Comparison of ENCODE assay signal across 30 cellular contexts in the genomic region with DNA sequence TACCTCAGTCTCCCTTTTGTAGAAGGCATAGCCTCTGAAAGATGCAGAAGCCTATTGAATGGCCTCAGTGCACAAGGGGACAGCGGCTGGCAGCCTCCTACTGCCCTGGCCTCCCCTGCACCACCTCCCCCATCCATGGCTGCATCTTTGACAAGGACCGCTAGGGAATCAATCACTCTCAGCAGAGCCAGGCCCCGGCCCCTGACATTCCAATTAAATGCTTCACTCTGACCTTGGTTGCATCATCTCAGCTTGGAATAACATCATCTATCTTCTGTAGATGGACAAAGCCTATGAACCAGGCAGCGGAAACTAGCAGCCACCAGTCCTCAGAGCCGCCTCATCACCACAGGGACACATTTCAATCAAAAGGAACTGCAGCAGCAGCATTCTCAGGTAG. TPM values are rescaled to one million over a fixed set of nuclear protein-coding genes. Genes with fewer than 3 reads are reported as not detected.
A peak's percentile ranks its signal among the peaks of the same experiment; 100 is the strongest.
DNase-seq lines count a peak whose midpoint lies in the region; ATAC-seq, FAIRE-seq and TF ChIP-seq lines count a peak whose summit lies in the region.
"Had no signal": no experiment of that assay in that cellular context is flagged by ENCODE, and none has a peak within 500 bp of the region (broad histone marks: within the 10 kb centered on the region; RNA-seq: fewer than 3 reads in every experiment).

No MANE protein-coding gene starts in this region.

- no peak overlapping the region for H2AFZ ChIP-seq in K562 (ENCODE audit: low read depth, low read length)

- TF ChIP-seq POLR2A in K562 (conservative IDR thresholded peaks at IDR 0.05), result no peak

- peaks cover 0 to 9% of the 10 kb centered on the region in 2 experiments; a peak in 2 of 5 replicates for H3K27me3 ChIP-seq in K562 (ENCODE audit: control insufficient read depth in 2 of 2, insufficient read depth in 2 of 2, low read length in 2 of 2)

- intact Hi-C loops in K562 (cut with micrococcal nuclease), result no loop called here

- in situ Hi-C loops in K562 (cut with MboI), result no loop called here

- H3K36me3 ChIP-seq in K562 (ENCODE audit: control insufficient read depth, insufficient read depth, low read length) (no peaks in the 10 kb centered on the region), mesodermal cell (ENCODE audit: control insufficient read depth, insufficient read depth, low read length) (no peaks in the 10 kb centered on the region)
- H3K36me3 ChIP-seq: heart left ventricle, left ventricle myocardium inferior, thoracic aorta had no signal

- WGBS in K562 (ENCODE audit: insufficient coverage, low coverage, missing lambda C conversion rate), result 0% methylated on average over 5 of the region's 5 CpGs
- 41 to 62% methylated on average over 4 to 5 of the region's 5 CpGs for WGBS in mesodermal cell (ENCODE audit: insufficient coverage in 2 of 2), 2 experiments

- H3K9me3 ChIP-seq in K562 (replicated peaks; ENCODE audit: control insufficient read depth, insufficient read depth, low read depth, low read length), result no peaks in the 10 kb centered on the region
- no peaks in the 10 kb centered on the region for H3K9me3 ChIP-seq in mesodermal cell (ENCODE audit: control insufficient read depth, low read length)
- H3K9me3 ChIP-seq: heart left ventricle, left ventricle myocardium inferior, thoracic aorta had no signal

- H3K79me2 ChIP-seq in K562 (ENCODE audit: control insufficient read depth, insufficient read depth, low read length), result no peaks in the 10 kb centered on the region

- H3K27ac Mint-ChIP-seq in stimulated activated effector memory CD8-positive, alpha-beta T cell treated with anti-CD3 and anti-CD28 coated beads, Interleukin-12 subunit alpha, Interleukin-12 subunit beta, amount 100 ng/mL, for 72 hours, result no peak overlapping the region
- H3K27ac Mint-ChIP-seq: activated naive CD4-positive, alpha-beta T cell treated with anti-CD3 and anti-CD28 coated beads, Interleukin-2, amount 50 U/mL, for 72 hours; activated T-helper 2 cell treated with anti-CD3 and anti-CD28 coated beads, Interferon-gamma antibody, Interleukin-2, Interleukin-4, amounts not matched to agents 10 μg/mL and 5 μg/mL and 100 μg/mL, durations not matched to agents 14 hours and 24 hours and 36 hours; naive thymus-derived CD8-positive, alpha-beta T cell had no signal

- no peaks in the 10 kb centered on the region for H3K4me1 Mint-ChIP-seq in stimulated activated effector memory CD8-positive, alpha-beta T cell treated with anti-CD3 and anti-CD28 coated beads, Interleukin-12 subunit alpha, Interleukin-12 subunit beta, amount 100 ng/mL, for 72 hours

- no peak for TF ChIP-seq EP300 in K562 (IDR thresholded peaks at IDR 0.05; ENCODE audit: low read length)

- TF ChIP-seq CTCF in K562 (IDR thresholded peaks at IDR 0.05 in 2 of 3, conservative IDR thresholded peaks at IDR 0.05 in 1 of 3; ENCODE audit: insufficient read depth in 2 of 3, low read depth in 1 of 3, low read length in 3 of 3), result no peak

- H3K4me1 ChIP-seq in K562 (replicated peaks in 1 of 2; ENCODE audit: control insufficient read depth in 2 of 2, insufficient read depth in 2 of 2, low read length in 2 of 2), result no peaks in the 10 kb centered on the region; a peak in 1 of 5 replicates
- H3K4me1 ChIP-seq in mesodermal cell (ENCODE audit: control insufficient read depth, insufficient read depth, low read length, poor library complexity, severe bottlenecking), result peaks cover 9% of the 10 kb centered on the region
- H3K4me1 ChIP-seq: heart left ventricle, left ventricle myocardium inferior had no signal

- no peak overlapping the region for H3K4me3 Mint-ChIP-seq in stimulated activated effector memory CD8-positive, alpha-beta T cell treated with anti-CD3 and anti-CD28 coated beads, Interleukin-12 subunit alpha, Interleukin-12 subunit beta, amount 100 ng/mL, for 72 hours
- H3K4me3 Mint-ChIP-seq: naive thymus-derived CD8-positive, alpha-beta T cell had no signal

- peaks cover 4% of the 10 kb centered on the region; the same call in 1 of the 2 replicates for H4K20me1 ChIP-seq in K562 (replicated peaks; ENCODE audit: control insufficient read depth, insufficient read depth, low read length)

- no peaks in the 10 kb centered on the region for H3K36me3 Mint-ChIP-seq in stimulated activated effector memory CD8-positive, alpha-beta T cell treated with anti-CD3 and anti-CD28 coated beads, Interleukin-12 subunit alpha, Interleukin-12 subunit beta, amount 100 ng/mL, for 72 hours
- H3K36me3 Mint-ChIP-seq: activated naive CD4-positive, alpha-beta T cell treated with anti-CD3 and anti-CD28 coated beads, Interleukin-2, amount 50 U/mL, for 72 hours; naive thymus-derived CD8-positive, alpha-beta T cell had no signal

- no peak for ATAC-seq in K562
- ATAC-seq in GM18498 (IDR thresholded peaks at IDR 0.05; ENCODE audit: unreplicated experiment), result no peak
- ATAC-seq in stimulated activated effector memory CD8-positive, alpha-beta T cell treated with anti-CD3 and anti-CD28 coated beads, Interleukin-12 subunit alpha, Interleukin-12 subunit beta, amount 100 ng/mL, for 72 hours, result no peak
- ATAC-seq: activated naive CD4-positive, alpha-beta T cell treated with anti-CD3 and anti-CD28 coated beads, Interleukin-2, amount 50 U/mL, for 72 hours; naive thymus-derived CD8-positive, alpha-beta T cell; PC-3 had no signal

- H3K4me2 ChIP-seq in K562 (ENCODE audit: insufficient read depth, low read length), result no peak overlapping the region

- no peak overlapping the region for H3K9ac ChIP-seq in K562 (ENCODE audit: insufficient read depth in 1 of 2, low read depth in 2 of 2, low read length in 2 of 2)

- CTCF ChIA-PET in K562 (lab: Yijun Ruan, JAX; ENCODE audit: low intra/inter-chr PET ratio), result no interaction called here

- no TSS peak for BruUV-seq in K562 (replicated peaks; lab: Mats Ljungman, UMichigan)

- H3K9me1 ChIP-seq in K562 (ENCODE audit: control insufficient read depth, insufficient read depth, low read length), result no peaks in the 10 kb centered on the region

- H3K9me3 Mint-ChIP-seq in stimulated activated effector memory CD8-positive, alpha-beta T cell treated with anti-CD3 and anti-CD28 coated beads, Interleukin-12 subunit alpha, Interleukin-12 subunit beta, amount 100 ng/mL, for 72 hours, result no peaks in the 10 kb centered on the region
- H3K9me3 Mint-ChIP-seq: activated naive CD4-positive, alpha-beta T cell treated with anti-CD3 and anti-CD28 coated beads, Interleukin-2, amount 50 U/mL, for 72 hours; activated T-helper 2 cell treated with anti-CD3 and anti-CD28 coated beads, Interferon-gamma antibody, Interleukin-2, Interleukin-4, amounts not matched to agents 10 μg/mL and 5 μg/mL and 100 μg/mL, durations not matched to agents 14 hours and 24 hours and 36 hours had no signal

- no peak for TF ChIP-seq RAD21 in K562 (CRISPR knock-in tag; conservative IDR thresholded peaks at IDR 0.05 in 1 of 2, IDR thresholded peaks at IDR 0.05 in 1 of 2)

- POLR2A ChIA-PET in K562 (lab: Yijun Ruan, JAX), result interaction anchor here (0.6 to 0.7 kb wide), 2 partner anchors 13 to 487 kb away, joined by 3 read pairs; no protein-coding TSS in a partner anchor

- DNase-seq in ELF-1 (ENCODE audit: low read depth, low spot score), result peak; percentile 77
- peak; percentile 16 for DNase-seq in NCI-H2227 treated with DMSO at 0.1 percent for 48 hours (lab: John Stamatoyannopoulos, UW)
- no peak for DNase-seq in K562 (ENCODE audit: extremely low read depth in 1 of 4, low spot score in 3 of 4)
- DNase-seq in stimulated activated effector memory CD8-positive, alpha-beta T cell treated with anti-CD3 and anti-CD28 coated beads, Interleukin-12 subunit alpha, Interleukin-12 subunit beta, amount 100 ng/mL, for 72 hours (ENCODE audit: low spot score in 2 of 2), result no peak
- DNase-seq in effector CD4-positive, alpha-beta T cell, result no peak
- DNase-seq in AML-193 (lab: John Stamatoyannopoulos, UW), result no peak
- DNase-seq: activated CD4-positive, alpha-beta T cell treated with anti-CD3 and anti-CD28 coated beads, Interleukin-2, amount 50 U/mL, for 48 hours; activated CD8-positive, alpha-beta memory T cell treated with anti-CD3 and anti-CD28 coated beads, Interleukin-2, amount 50 U/mL, for 48 hours; heart left ventricle; left ventricle myocardium inferior; midbrain; NCI-H1092; NCI-H187 treated with DMSO at 0.1 percent for 48 hours; NCI-H345; PC-3; SHP77; stimulated activated CD4-positive, alpha-beta T cell treated with anti-CD3 and anti-CD28 coated beads, Interleukin-4, amount 100 ng/mL, for 1 hour; stimulated activated naive CD4-positive, alpha-beta T cell treated with Interleukin-2 at 50 U/mL for 16 hours; SW 1271 had no signal

- H3K4me3 ChIP-seq in K562, result no peak overlapping the region
- H3K4me3 ChIP-seq in mesodermal cell (ENCODE audit: extremely low read depth, insufficient read depth, low read length, poor library complexity, severe bottlenecking), result no peak overlapping the region
- H3K4me3 ChIP-seq: heart left ventricle, left ventricle myocardium inferior, thoracic aorta had no signal

- no peak for FAIRE-seq in K562 (lab: Jason Lieb, UNC)
- FAIRE-seq: D721Med had no signal

- no peak overlapping the region for H3K27ac ChIP-seq in K562 (ENCODE audit: extremely low read depth, low read depth, low read length)
- H3K27ac ChIP-seq in mesodermal cell (ENCODE audit: low read depth, low read length, severe bottlenecking), result peak overlapping the region; percentile 47
- H3K27ac ChIP-seq: epithelial cell of prostate, heart left ventricle, left ventricle myocardium inferior, thoracic aorta had no signal

TF ChIP-seq in K562, 482 proteins besides CTCF, POLR2A, EP300 and RAD21 (continues in another document):
- TF ChIP-seq KDM4B (IDR thresholded peaks at IDR 0.05; ENCODE audit: borderline replicate concordance in 2 of 2, low read depth in 1 of 2), result no peak

RNA-seq across cellular contexts. Expression of a gene that starts 11.7 kb away (rescaled TPM):
- not detected in 2 replicates for total RNA-seq in K562 (2011; cell fraction: chromatin; rRNA removed; ENCODE audit: low replicate concordance)
- not detected in 2 replicates for total RNA-seq in K562 (2011; cell fraction: nucleolus; rRNA removed)
- not detected in 2 replicates for total RNA-seq in K562 (2011; cell fraction: nucleoplasm; rRNA removed)
- not detected in 2 replicates for total RNA-seq in K562 (2014; rRNA removed)
- total RNA-seq in K562 (2014; rRNA removed; fragmentation: Illumina TruSeq; extraction: Trizol), result not detected in 2 replicates
- not detected in 2 replicates for total RNA-seq in K562 (2015; rRNA removed; fragmentation: Illumina TruSeq; extraction: Trizol)
- not detected in 2 replicates for total RNA-seq in K562 (2021)
- not detected in 2 replicates for polyA plus RNA-seq in K562 (2011; rRNA removed)
- polyA plus RNA-seq in K562 (2011; cell fraction: cytosol; rRNA removed), result not detected in 2 replicates
- polyA plus RNA-seq in K562 (2011; cell fraction: nucleus; rRNA removed), result not detected in 2 replicates
- not detected in 2 replicates for polyA plus RNA-seq in K562 (2012)
- polyA plus RNA-seq in K562 (2014; fragmentation: Illumina TruSeq; extraction: Trizol), result not detected in 2 replicates
- polyA plus RNA-seq in K562 (2014; fragmentation: Nextera tagmentation; extraction: Ambion mirVana), result not detected
- polyA plus RNA-seq in K562 (2014; rRNA removed), result not detected in 2 replicates
- not detected in 2 replicates for polyA minus RNA-seq in K562 (2011; rRNA and poly(A)+ RNA removed)
- not detected in 2 replicates for polyA minus RNA-seq in K562 (2011; cell fraction: cytosol; rRNA and poly(A)+ RNA removed)
- not detected in 2 replicates for polyA minus RNA-seq in K562 (2011; cell fraction: nucleus; rRNA and poly(A)+ RNA removed)
- 0.44 TPM for polyA plus RNA-seq in mesodermal cell (2013, experiment 1 of 2)
- polyA plus RNA-seq in mesodermal cell (2013, experiment 2 of 2), result 0.61 TPM
- total RNA-seq: activated naive CD4-positive, alpha-beta T cell treated with anti-CD3 and anti-CD28 coated beads, Interleukin-2, amount 50 U/mL, for 72 hours; activated T-helper 2 cell treated with anti-CD3 and anti-CD28 coated beads, Interferon-gamma antibody, Interleukin-2, Interleukin-4, amounts not matched to agents 10 μg/mL and 5 μg/mL and 100 μg/mL, durations not matched to agents 14 hours and 24 hours and 36 hours; fibroblast of villous mesenchyme; LHCN-M2; osteocyte; PC-3 had no signal

Comparison
In these comparisons a context has a peak if more than half of its experiments do, and no peak if none do; other contexts are left out.
1. DNase-seq: peak in ELF-1 (single experiment) and NCI-H2227 treated with DMSO at 0.1 percent for 48 hours (single experiment); none in K562 (0 of 4), stimulated activated effector memory CD8-positive, alpha-beta T cell treated with anti-CD3 and anti-CD28 coated beads, Interleukin-12 subunit alpha, Interleukin-12 subunit beta, amount 100 ng/mL, for 72 hours (0 of 2), effector CD4-positive, alpha-beta T cell (single experiment) and AML-193 (0 of 2).